Comparison of ENCODE assay signal across 1 cellular context in the genomic region with DNA sequence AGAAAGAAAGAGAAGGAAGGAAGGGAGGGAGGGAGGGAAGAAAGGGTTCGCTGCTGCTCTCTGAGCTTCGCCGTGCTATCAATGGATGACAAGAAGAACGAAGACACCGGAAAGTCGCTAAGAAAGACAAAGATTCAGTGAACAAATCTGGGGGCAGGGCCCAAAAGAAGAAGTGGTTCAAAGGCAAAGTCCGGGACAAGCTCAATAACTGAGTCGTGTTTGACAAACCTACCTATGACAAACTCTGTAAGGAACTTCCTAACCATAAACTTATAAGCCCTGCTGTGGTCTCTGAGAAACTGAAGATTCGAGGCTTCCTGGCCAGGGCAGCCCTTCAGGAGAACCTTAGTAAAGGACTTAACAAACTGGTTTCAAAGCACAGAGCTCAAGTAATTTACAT.
TF ChIP-seq lines count a peak whose summit lies in the region.

No MANE protein-coding gene starts in this region.

TF ChIP-seq in HepG2, 621 proteins besides CTCF, POLR2A, EP300 and RAD21:
- TF ChIP-seq HNRNPLL (IDR thresholded peaks at IDR 0.05; ENCODE audit: low read depth, low read length, poor library complexity, severe bottlenecking) (no peak), ZC3H4 (CRISPR knock-in tag; IDR thresholded peaks at IDR 0.05; ENCODE audit: borderline replicate concordance) (no peak), CBX1 (IDR thresholded peaks at IDR 0.05; ENCODE audit: low read depth) (no peak), ZMYM2 (CRISPR knock-in tag; IDR thresholded peaks at IDR 0.05) (no peak), ZFP36 (IDR thresholded peaks at IDR 0.05; ENCODE audit: borderline replicate concordance, low read depth, low read length, partially characterized antibody) (no peak), HOXA5 (CRISPR knock-in tag; IDR thresholded peaks at IDR 0.05) (no peak), PCBP2 (optimal IDR thresholded peaks at IDR 0.05; ENCODE audit: low read depth, low read length, poor library complexity, severe bottlenecking) (no peak), RORA (CRISPR knock-in tag; IDR thresholded peaks at IDR 0.05) (no peak), MAF1 (CRISPR knock-in tag; IDR thresholded peaks at IDR 0.05; ENCODE audit: borderline replicate concordance) (no peak), RBM22 (optimal IDR thresholded peaks at IDR 0.05; ENCODE audit: low read length) (no peak)
- TF ChIP-seq, protein P1, sequence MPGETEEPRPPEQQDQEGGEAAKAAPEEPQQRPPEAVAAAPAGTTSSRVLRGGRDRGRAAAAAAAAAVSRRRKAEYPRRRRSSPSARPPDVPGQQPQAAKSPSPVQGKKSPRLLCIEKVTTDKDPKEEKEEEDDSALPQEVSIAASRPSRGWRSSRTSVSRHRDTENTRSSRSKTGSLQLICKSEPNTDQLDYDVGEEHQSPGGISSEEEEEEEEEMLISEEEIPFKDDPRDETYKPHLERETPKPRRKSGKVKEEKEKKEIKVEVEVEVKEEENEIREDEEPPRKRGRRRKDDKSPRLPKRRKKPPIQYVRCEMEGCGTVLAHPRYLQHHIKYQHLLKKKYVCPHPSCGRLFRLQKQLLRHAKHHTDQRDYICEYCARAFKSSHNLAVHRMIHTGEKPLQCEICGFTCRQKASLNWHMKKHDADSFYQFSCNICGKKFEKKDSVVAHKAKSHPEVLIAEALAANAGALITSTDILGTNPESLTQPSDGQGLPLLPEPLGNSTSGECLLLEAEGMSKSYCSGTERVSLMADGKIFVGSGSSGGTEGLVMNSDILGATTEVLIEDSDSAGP (CRISPR knock-in tag; IDR thresholded peaks at IDR 0.05; ENCODE audit: borderline replicate concordance), result no peak
- TF ChIP-seq, protein P2, sequence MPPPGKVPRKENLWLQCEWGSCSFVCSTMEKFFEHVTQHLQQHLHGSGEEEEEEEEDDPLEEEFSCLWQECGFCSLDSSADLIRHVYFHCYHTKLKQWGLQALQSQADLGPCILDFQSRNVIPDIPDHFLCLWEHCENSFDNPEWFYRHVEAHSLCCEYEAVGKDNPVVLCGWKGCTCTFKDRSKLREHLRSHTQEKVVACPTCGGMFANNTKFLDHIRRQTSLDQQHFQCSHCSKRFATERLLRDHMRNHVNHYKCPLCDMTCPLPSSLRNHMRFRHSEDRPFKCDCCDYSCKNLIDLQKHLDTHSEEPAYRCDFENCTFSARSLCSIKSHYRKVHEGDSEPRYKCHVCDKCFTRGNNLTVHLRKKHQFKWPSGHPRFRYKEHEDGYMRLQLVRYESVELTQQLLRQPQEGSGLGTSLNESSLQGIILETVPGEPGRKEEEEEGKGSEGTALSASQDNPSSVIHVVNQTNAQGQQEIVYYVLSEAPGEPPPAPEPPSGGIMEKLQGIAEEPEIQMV (CRISPR knock-in tag; IDR thresholded peaks at IDR 0.05; ENCODE audit: low read depth), result no peak
- TF ChIP-seq, protein P3, sequence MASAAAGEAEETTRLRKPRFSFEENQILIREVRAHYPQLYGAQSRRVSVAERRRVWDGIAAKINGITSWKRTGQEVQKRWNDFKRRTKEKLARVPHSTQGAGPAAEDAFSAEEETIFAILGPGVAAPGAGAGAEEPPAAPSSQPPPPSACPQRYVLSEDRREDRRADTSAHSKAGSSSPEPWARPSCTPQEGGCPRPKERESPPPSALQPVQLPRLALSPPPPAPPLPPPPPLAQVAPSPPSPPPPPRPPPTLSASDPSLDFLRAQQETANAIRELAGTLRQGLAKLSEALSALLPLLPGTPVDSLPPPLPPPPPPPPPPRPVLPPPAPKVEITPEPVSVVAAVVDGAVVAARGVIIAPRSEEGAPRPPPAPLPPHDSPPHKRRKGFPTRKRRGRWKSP (CRISPR knock-in tag; IDR thresholded peaks at IDR 0.05), result no peak
- TF ChIP-seq, protein P4, sequence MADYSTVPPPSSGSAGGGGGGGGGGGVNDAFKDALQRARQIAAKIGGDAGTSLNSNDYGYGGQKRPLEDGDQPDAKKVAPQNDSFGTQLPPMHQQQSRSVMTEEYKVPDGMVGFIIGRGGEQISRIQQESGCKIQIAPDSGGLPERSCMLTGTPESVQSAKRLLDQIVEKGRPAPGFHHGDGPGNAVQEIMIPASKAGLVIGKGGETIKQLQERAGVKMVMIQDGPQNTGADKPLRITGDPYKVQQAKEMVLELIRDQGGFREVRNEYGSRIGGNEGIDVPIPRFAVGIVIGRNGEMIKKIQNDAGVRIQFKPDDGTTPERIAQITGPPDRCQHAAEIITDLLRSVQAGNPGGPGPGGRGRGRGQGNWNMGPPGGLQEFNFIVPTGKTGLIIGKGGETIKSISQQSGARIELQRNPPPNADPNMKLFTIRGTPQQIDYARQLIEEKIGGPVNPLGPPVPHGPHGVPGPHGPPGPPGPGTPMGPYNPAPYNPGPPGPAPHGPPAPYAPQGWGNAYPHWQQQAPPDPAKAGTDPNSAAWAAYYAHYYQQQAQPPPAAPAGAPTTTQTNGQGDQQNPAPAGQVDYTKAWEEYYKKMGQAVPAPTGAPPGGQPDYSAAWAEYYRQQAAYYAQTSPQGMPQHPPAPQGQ (CRISPR knock-in tag; IDR thresholded peaks at IDR 0.05; ENCODE audit: borderline replicate concordance), result no peak
- TF ChIP-seq, protein P5, sequence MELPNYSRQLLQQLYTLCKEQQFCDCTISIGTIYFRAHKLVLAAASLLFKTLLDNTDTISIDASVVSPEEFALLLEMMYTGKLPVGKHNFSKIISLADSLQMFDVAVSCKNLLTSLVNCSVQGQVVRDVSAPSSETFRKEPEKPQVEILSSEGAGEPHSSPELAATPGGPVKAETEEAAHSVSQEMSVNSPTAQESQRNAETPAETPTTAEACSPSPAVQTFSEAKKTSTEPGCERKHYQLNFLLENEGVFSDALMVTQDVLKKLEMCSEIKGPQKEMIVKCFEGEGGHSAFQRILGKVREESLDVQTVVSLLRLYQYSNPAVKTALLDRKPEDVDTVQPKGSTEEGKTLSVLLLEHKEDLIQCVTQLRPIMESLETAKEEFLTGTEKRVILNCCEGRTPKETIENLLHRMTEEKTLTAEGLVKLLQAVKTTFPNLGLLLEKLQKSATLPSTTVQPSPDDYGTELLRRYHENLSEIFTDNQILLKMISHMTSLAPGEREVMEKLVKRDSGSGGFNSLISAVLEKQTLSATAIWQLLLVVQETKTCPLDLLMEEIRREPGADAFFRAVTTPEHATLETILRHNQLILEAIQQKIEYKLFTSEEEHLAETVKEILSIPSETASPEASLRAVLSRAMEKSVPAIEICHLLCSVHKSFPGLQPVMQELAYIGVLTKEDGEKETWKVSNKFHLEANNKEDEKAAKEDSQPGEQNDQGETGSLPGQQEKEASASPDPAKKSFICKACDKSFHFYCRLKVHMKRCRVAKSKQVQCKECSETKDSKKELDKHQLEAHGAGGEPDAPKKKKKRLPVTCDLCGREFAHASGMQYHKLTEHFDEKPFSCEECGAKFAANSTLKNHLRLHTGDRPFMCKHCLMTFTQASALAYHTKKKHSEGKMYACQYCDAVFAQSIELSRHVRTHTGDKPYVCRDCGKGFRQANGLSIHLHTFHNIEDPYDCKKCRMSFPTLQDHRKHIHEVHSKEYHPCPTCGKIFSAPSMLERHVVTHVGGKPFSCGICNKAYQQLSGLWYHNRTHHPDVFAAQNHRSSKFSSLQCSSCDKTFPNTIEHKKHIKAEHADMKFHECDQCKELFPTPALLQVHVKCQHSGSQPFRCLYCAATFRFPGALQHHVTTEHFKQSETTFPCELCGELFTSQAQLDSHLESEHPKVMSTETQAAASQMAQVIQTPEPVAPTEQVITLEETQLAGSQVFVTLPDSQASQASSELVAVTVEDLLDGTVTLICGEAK (IDR thresholded peaks at IDR 0.05), result no peak
- TF ChIP-seq, protein P5 (CRISPR knock-in tag; IDR thresholded peaks at IDR 0.05), result no peak
